Comparison of ENCODE assay signal across 10 cellular contexts in genomic region chr1:65175171-65176070, GRCh38. TPM values are rescaled to one million over a fixed set of nuclear protein-coding genes. Genes with fewer than 3 reads are reported as not detected.
DNase-seq lines count a peak whose midpoint lies in the region; ATAC-seq and TF ChIP-seq lines count a peak whose summit lies in the region.
"Had no signal": no experiment of that assay in that cellular context is flagged by ENCODE, and none has a peak within 500 bp of the region (broad histone marks: within the 10 kb centered on the region; RNA-seq: fewer than 3 reads in every experiment).

No MANE protein-coding gene starts in this region.

- H3K4me1 ChIP-seq in left ventricle myocardium inferior = peaks cover 83% of the 10 kb centered on the region
- H3K4me1 ChIP-seq in stomach = peaks cover 28 to 79% (median 62%) of the 10 kb centered on the region in 4 donors
- no peaks in the 10 kb centered on the region for H3K4me1 ChIP-seq in Peyer's patch

- no peak for ATAC-seq in CD4-positive, alpha-beta T cell (ENCODE audit: poor library complexity)
- no peak for ATAC-seq in HG03095 (IDR thresholded peaks at IDR 0.05; ENCODE audit: unreplicated experiment)

- peaks cover 63% of the 10 kb centered on the region for H3K4me1 Mint-ChIP-seq in MCF 10A (ENCODE audit: insufficient read depth, unreplicated experiment)
- no peaks in the 10 kb centered on the region for H3K4me1 Mint-ChIP-seq in CD4-positive, alpha-beta T cell (ENCODE audit: low read depth)

- no peaks in the 10 kb centered on the region for H3K9me3 ChIP-seq in MG63
- no peaks in the 10 kb centered on the region for H3K9me3 ChIP-seq in left ventricle myocardium inferior (replicated peaks)
- H3K9me3 ChIP-seq in stomach = no peaks in the 10 kb centered on the region
- H3K9me3 ChIP-seq in CD4-positive, alpha-beta T cell (ENCODE audit: control insufficient read depth, low read length) = no peaks in the 10 kb centered on the region
- H3K9me3 ChIP-seq in Peyer's patch = no peaks in the 10 kb centered on the region

- DNase-seq in MG63 (peak; percentile 42), MCF 10A (ENCODE audit: unreplicated experiment) (peak; percentile 74), left ventricle myocardium inferior (peak; percentile 66), stomach (no peak), Peyer's patch (no peak)
- DNase-seq in activated CD4-positive, alpha-beta T cell treated with anti-CD3 and anti-CD28 coated beads for 4 hours = no peak
- no peak for DNase-seq in CD4-positive, alpha-beta T cell
- DNase-seq: stimulated activated CD4-positive, alpha-beta T cell treated with anti-CD3 and anti-CD28 coated beads, Interleukin-15, amount 100 ng/mL, for 24 hours had no signal

- WGBS in stomach, 5 donors = 52 to 72% (median 69%) methylated on average over 13 of the region's 13 CpGs

- H3K9me3 Mint-ChIP-seq in MCF 10A (ENCODE audit: unreplicated experiment) = no peaks in the 10 kb centered on the region
- H3K9me3 Mint-ChIP-seq in CD4-positive, alpha-beta T cell = no peaks in the 10 kb centered on the region
- H3K9me3 Mint-ChIP-seq: activated T-helper 1 cell treated with anti-CD3 and anti-CD28 coated beads, Interleukin-12 subunit alpha, Interleukin-12 subunit beta, Interleukin-2, Interleukin-4 antibody, amounts not matched to agents 30 ng/mL and 10 ng/mL and 1 ng/mL, durations not matched to agents 14 hours and 24 hours and 36 hours had no signal

- no peak for TF ChIP-seq EP300 in stomach (IDR thresholded peaks at IDR 0.05)

- H3K27ac ChIP-seq in left ventricle myocardium inferior (replicated peaks) = peak overlapping the region; percentile 93
- peak overlapping the region in 3 of 5 donors; percentile 43 to 61 (median 43) for H3K27ac ChIP-seq in stomach
- H3K27ac ChIP-seq in CD4-positive, alpha-beta T cell (ENCODE audit: low read depth, low read length) = no peak overlapping the region
- H3K27ac ChIP-seq in Peyer's patch = peak overlapping the region in 2 of 4 donors; percentile 28 to 31

- no peak overlapping the region for H3K4me3 Mint-ChIP-seq in MCF 10A (ENCODE audit: unreplicated experiment)
- no peak overlapping the region for H3K4me3 Mint-ChIP-seq in CD4-positive, alpha-beta T cell
- H3K4me3 Mint-ChIP-seq: activated T-helper 1 cell treated with anti-CD3 and anti-CD28 coated beads, Interleukin-12 subunit alpha, Interleukin-12 subunit beta, Interleukin-2, Interleukin-4 antibody, amounts not matched to agents 30 ng/mL and 10 ng/mL and 1 ng/mL, durations not matched to agents 14 hours and 24 hours and 36 hours had no signal

- H3K36me3 ChIP-seq in MG63 = no peaks in the 10 kb centered on the region
- H3K36me3 ChIP-seq in left ventricle myocardium inferior = no peaks in the 10 kb centered on the region
- no peaks in the 10 kb centered on the region for H3K36me3 ChIP-seq in stomach
- no peaks in the 10 kb centered on the region for H3K36me3 ChIP-seq in Peyer's patch

- no peak for TF ChIP-seq CTCF in MCF 10A (IDR thresholded peaks at IDR 0.05; ENCODE audit: unreplicated experiment)
- peak; percentile 25 for TF ChIP-seq CTCF in left ventricle myocardium inferior (IDR thresholded peaks at IDR 0.05; ENCODE audit: borderline replicate concordance)
- TF ChIP-seq CTCF in stomach (IDR thresholded peaks at IDR 0.05) = no peak
- no peak for TF ChIP-seq CTCF in CD4-positive, alpha-beta T cell (IDR thresholded peaks at IDR 0.05)
- no peak for TF ChIP-seq CTCF in Peyer's patch (IDR thresholded peaks at IDR 0.05)

- H3K36me3 Mint-ChIP-seq in MCF 10A (ENCODE audit: insufficient read depth, unreplicated experiment) = no peaks in the 10 kb centered on the region
- no peaks in the 10 kb centered on the region for H3K36me3 Mint-ChIP-seq in CD4-positive, alpha-beta T cell (ENCODE audit: low read depth)

- H3K4me3 ChIP-seq in MG63 = no peak overlapping the region
- H3K4me3 ChIP-seq in left ventricle myocardium inferior = peak overlapping the region; percentile 35
- no peak overlapping the region for H3K4me3 ChIP-seq in stomach
- no peak overlapping the region for H3K4me3 ChIP-seq in Peyer's patch

- H3K27me3 ChIP-seq in MG63 = no peaks in the 10 kb centered on the region
- H3K27me3 ChIP-seq in left ventricle myocardium inferior (ENCODE audit: low read depth) = no peaks in the 10 kb centered on the region
- H3K27me3 ChIP-seq in stomach = no peaks in the 10 kb centered on the region
- no peaks in the 10 kb centered on the region for H3K27me3 ChIP-seq in CD4-positive, alpha-beta T cell (ENCODE audit: control insufficient read depth, insufficient read depth, low read length)
- no peaks in the 10 kb centered on the region for H3K27me3 ChIP-seq in Peyer's patch

- TF ChIP-seq POLR2A in stomach (IDR thresholded peaks at IDR 0.05) (no peak), Peyer's patch (IDR thresholded peaks at IDR 0.05) (no peak)

- CTCF ChIA-PET in MCF 10A (lab: Yijun Ruan, JAX) = interaction anchor here (0.7 to 1.5 kb wide), 6 partner anchors 13 to 512 kb away, joined by 3 to 14 read pairs (median 4); no protein-coding TSS in a partner anchor
- CTCF ChIA-PET in CD4-positive, alpha-beta T cell (lab: Charles Lee) = no interaction called here

- no peak overlapping the region for H3K27ac Mint-ChIP-seq in MCF 10A (ENCODE audit: low read depth, unreplicated experiment)
- H3K27ac Mint-ChIP-seq in CD4-positive, alpha-beta T cell = no peak overlapping the region
- H3K27ac Mint-ChIP-seq: activated T-helper 1 cell treated with anti-CD3 and anti-CD28 coated beads, Interleukin-12 subunit alpha, Interleukin-12 subunit beta, Interleukin-2, Interleukin-4 antibody, amounts not matched to agents 30 ng/mL and 10 ng/mL and 1 ng/mL, durations not matched to agents 14 hours and 24 hours and 36 hours had no signal

- no TSS peak for BruUV-seq in MCF 10A (replicated peaks; lab: Mats Ljungman, UMichigan)

- POLR2A ChIA-PET in MCF 10A (lab: Yijun Ruan, JAX) = interaction anchor here (0.6 to 3.8 kb wide), 15 partner anchors 11 to 510 kb away, joined by 3 to 29 read pairs (median 5); partner anchors contain the start of gene AK4
- POLR2A ChIA-PET in CD4-positive, alpha-beta T cell (lab: Charles Lee) = no interaction called here

- no peaks in the 10 kb centered on the region for H3K27me3 Mint-ChIP-seq in MCF 10A (ENCODE audit: insufficient read depth, unreplicated experiment)
- H3K27me3 Mint-ChIP-seq in CD4-positive, alpha-beta T cell = peaks cover 7% of the 10 kb centered on the region

- intact Hi-C loops in MCF 10A (cut with micrococcal nuclease) = loop anchor here (2.0 to 10.0 kb wide), 2 partner anchors 35 to 1651 kb away; partner anchors contain the start of genes EFCAB7 and ITGB3BP
- intact Hi-C loops in left ventricle myocardium inferior (cut with micrococcal nuclease) = no loop called here
- intact Hi-C loops in stomach (cut with DNase I; ENCODE audit: low total_unique reads) = no loop called here
- intact Hi-C loops in CD4-positive, alpha-beta T cell (cut with DNase I, micrococcal nuclease) = no loop called here

RNA-seq across cellular contexts. Expression of gene AK4, which starts 27.4 kb away (rescaled TPM):
- total RNA-seq in MG63 (2014; rRNA removed; shearing (Covaris generic); ENCODE audit: low replicate concordance) = 1.5 and 2.0 TPM in 2 replicates
- 54.2 and 57.1 TPM in 2 replicates for total RNA-seq in MCF 10A (2022)
- 168 TPM for total RNA-seq in left ventricle myocardium inferior
- total RNA-seq in stomach = 100 to 1,000 TPM in 2 of 5 donors, 10 to 100 TPM in 3; 26.8 to 108 (median 74.7) TPM
- polyA plus RNA-seq in stomach = 10 to 100 TPM in 2 of 3 donors, 1 to 10 TPM in 1; 9.4 to 15.0 (median 11.1) TPM
- under 1 TPM; 0.08 to 0.14 TPM for total RNA-seq in CD4-positive, alpha-beta T cell
- 10 to 100 TPM in 1 of 4 donors, 1 to 10 TPM in 3; 4.8 to 12.2 (median 6.8) TPM for total RNA-seq in Peyer's patch

Comparison
In these comparisons a context has a peak if more than half of its experiments do, and no peak if none do; other contexts are left out.
1. DNase-seq: peak in MG63 (single experiment), MCF 10A (single experiment) and left ventricle myocardium inferior (single experiment); none in stomach (single experiment), activated CD4-positive, alpha-beta T cell treated with anti-CD3 and anti-CD28 coated beads for 4 hours (0 of 2), CD4-positive, alpha-beta T cell (0 of 10) and Peyer's patch (0 of 3).